Comparison of ENCODE assay signal across 19 cellular contexts in the genomic region with DNA sequence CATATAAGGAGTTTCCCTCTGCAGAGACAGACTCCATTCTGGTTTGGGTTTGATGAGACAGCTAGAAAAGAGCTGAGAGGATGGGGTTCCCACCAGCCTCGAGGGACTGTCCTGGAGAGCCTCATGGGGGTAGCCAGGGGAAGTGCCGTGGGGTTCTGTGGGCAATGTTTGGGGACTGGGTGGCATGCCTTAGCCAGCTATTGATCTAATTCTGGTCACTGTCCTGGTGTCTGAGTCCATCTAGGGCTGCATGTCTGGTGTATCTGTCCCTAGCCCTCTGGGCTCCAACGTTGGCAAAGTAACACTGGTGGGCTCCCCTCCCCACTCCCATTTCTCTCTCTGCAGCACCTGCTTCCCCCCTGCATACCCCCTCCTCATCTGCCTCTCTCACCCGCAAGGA.
DNase-seq lines count a peak whose midpoint lies in the region; TF ChIP-seq lines count a peak whose summit lies in the region.
"Had no signal": no experiment of that assay in that cellular context is flagged by ENCODE, and none has a peak within 500 bp of the region (broad histone marks: within the 10 kb centered on the region; RNA-seq: fewer than 3 reads in every experiment).

No MANE protein-coding gene starts in this region.

- no peak for TF ChIP-seq EP300 in esophagus muscularis mucosa (IDR thresholded peaks at IDR 0.05)
- TF ChIP-seq EP300 in tibial nerve (IDR thresholded peaks at IDR 0.05) = no peak

- peak overlapping the region; percentile 71 for H3K4me2 ChIP-seq in OCI-LY3 (ENCODE audit: low read length)

- CTCF ChIA-PET in activated CD4-positive, alpha-beta memory T cell treated with anti-CD3 and anti-CD28 coated beads for 36 hours (lab: Charles Lee) = no interaction called here

- intact Hi-C loops in esophagus muscularis mucosa (cut with DNase I) (no loop called here), prostate gland (cut with DNase I) (no loop called here)
- intact Hi-C loops in activated CD4-positive, alpha-beta memory T cell treated with anti-CD3 and anti-CD28 coated beads for 36 hours (cut with micrococcal nuclease) = no loop called here

- H3K36me3 ChIP-seq in OCI-LY3 (replicated peaks; ENCODE audit: low read depth, low read length) (no peaks in the 10 kb centered on the region), esophagus muscularis mucosa (no peaks in the 10 kb centered on the region), prostate gland (no peaks in the 10 kb centered on the region), tibial nerve (no peaks in the 10 kb centered on the region)
- H3K36me3 ChIP-seq: MG63, SJSA1 had no signal

- no peak overlapping the region for H3K27ac Mint-ChIP-seq in T-helper 2 cell treated with Interferon-gamma antibody and Interleukin-4, amounts not matched to agents 5 μg/mL and 100 μg/mL, for 36 hours
- H3K27ac Mint-ChIP-seq in activated CD4-positive, alpha-beta memory T cell treated with anti-CD3 and anti-CD28 coated beads for 36 hours = no peak overlapping the region
- H3K27ac Mint-ChIP-seq: activated CD4-positive, alpha-beta T cell treated with anti-CD3 and anti-CD28 coated beads, Interleukin-2, amount 10 ng/mL, durations not matched to agents 7 days and 5 days; stimulated activated naive CD8-positive, alpha-beta T cell treated with anti-CD3 and anti-CD28 coated beads, Interleukin-15, Interleukin-2, amounts not matched to agents 100 ng/mL and 50 ng/mL, for 24 hours had no signal

- no peak for DNase-seq in esophagus muscularis mucosa (ENCODE audit: extremely low spot score)
- DNase-seq in prostate gland (ENCODE audit: low spot score) = no peak
- no peak for DNase-seq in tibial nerve (ENCODE audit: low spot score in 2 of 2)
- no peak for DNase-seq in T-helper 2 cell treated with Interferon-gamma antibody and Interleukin-4, amounts not matched to agents 5 μg/mL and 100 μg/mL, for 36 hours (ENCODE audit: low spot score)
- no peak for DNase-seq in activated CD4-positive, alpha-beta memory T cell treated with anti-CD3 and anti-CD28 coated beads for 36 hours
- no peak for DNase-seq in central memory CD4-positive, alpha-beta T cell
- DNase-seq: activated CD4-positive, alpha-beta T cell treated with anti-CD3 and anti-CD28 coated beads, Interleukin-2, amount 10 ng/mL, durations not matched to agents 7 days and 5 days; activated naive CD4-positive, alpha-beta T cell treated with anti-CD3 and anti-CD28 coated beads, Interleukin-2, amount 50 U/mL, for 16 hours; DMS79; effector memory CD4-positive, alpha-beta T cell; foreskin keratinocyte; MG63; NCI-H1694 treated with DMSO at 0.1 percent for 48 hours; NCI-H446; small intestine had no signal

- POLR2A ChIA-PET in activated CD4-positive, alpha-beta memory T cell treated with anti-CD3 and anti-CD28 coated beads for 36 hours (lab: Charles Lee) = no interaction called here

- no peak overlapping the region for H3K4me3 Mint-ChIP-seq in T-helper 2 cell treated with Interferon-gamma antibody and Interleukin-4, amounts not matched to agents 5 μg/mL and 100 μg/mL, for 36 hours
- H3K4me3 Mint-ChIP-seq in activated CD4-positive, alpha-beta memory T cell treated with anti-CD3 and anti-CD28 coated beads for 36 hours = no peak overlapping the region
- H3K4me3 Mint-ChIP-seq: activated CD4-positive, alpha-beta T cell treated with anti-CD3 and anti-CD28 coated beads, Interleukin-2, amount 10 ng/mL, durations not matched to agents 7 days and 5 days; neural crest cell; stimulated activated naive CD8-positive, alpha-beta T cell treated with anti-CD3 and anti-CD28 coated beads, Interleukin-15, Interleukin-2, amounts not matched to agents 100 ng/mL and 50 ng/mL, for 24 hours had no signal

- H3K27me3 Mint-ChIP-seq in T-helper 2 cell treated with Interferon-gamma antibody and Interleukin-4, amounts not matched to agents 5 μg/mL and 100 μg/mL, for 36 hours (ENCODE audit: low read depth) = no peaks in the 10 kb centered on the region
- H3K27me3 Mint-ChIP-seq in activated CD4-positive, alpha-beta memory T cell treated with anti-CD3 and anti-CD28 coated beads for 36 hours = peaks cover 7% of the 10 kb centered on the region

- no peaks in the 10 kb centered on the region for H3K36me3 Mint-ChIP-seq in T-helper 2 cell treated with Interferon-gamma antibody and Interleukin-4, amounts not matched to agents 5 μg/mL and 100 μg/mL, for 36 hours (ENCODE audit: low read depth)
- no peaks in the 10 kb centered on the region for H3K36me3 Mint-ChIP-seq in activated CD4-positive, alpha-beta memory T cell treated with anti-CD3 and anti-CD28 coated beads for 36 hours

- peaks cover 38% of the 10 kb centered on the region for H3K4me1 ChIP-seq in OCI-LY3 (ENCODE audit: low read length)
- peaks cover 10 to 39% (median 38%) of the 10 kb centered on the region in 4 donors for H3K4me1 ChIP-seq in esophagus muscularis mucosa
- H3K4me1 ChIP-seq in prostate gland (replicated peaks) = no peaks in the 10 kb centered on the region
- peaks cover 0 to 40% (median 14%) of the 10 kb centered on the region in 4 donors for H3K4me1 ChIP-seq in tibial nerve
- H3K4me1 ChIP-seq: foreskin keratinocyte had no signal

- H3K9me3 ChIP-seq in OCI-LY3 (ENCODE audit: insufficient read depth, low read length) (no peaks in the 10 kb centered on the region), esophagus muscularis mucosa (no peaks in the 10 kb centered on the region), prostate gland (no peaks in the 10 kb centered on the region), tibial nerve (no peaks in the 10 kb centered on the region)
- H3K9me3 ChIP-seq: MG63, SJSA1 had no signal

- 82% methylated on average over 4 of the region's 4 CpGs for WGBS in esophagus muscularis mucosa
- WGBS in prostate gland = 80% methylated on average over 4 of the region's 4 CpGs
- 94 to 96% methylated on average over 4 of the region's 4 CpGs for WGBS in tibial nerve, 2 donors

- no peaks in the 10 kb centered on the region for H3K79me2 ChIP-seq in OCI-LY3 (ENCODE audit: low read length)

- H3K4me1 Mint-ChIP-seq in T-helper 2 cell treated with Interferon-gamma antibody and Interleukin-4, amounts not matched to agents 5 μg/mL and 100 μg/mL, for 36 hours (ENCODE audit: low read depth) = peaks cover 8% of the 10 kb centered on the region
- H3K4me1 Mint-ChIP-seq in activated CD4-positive, alpha-beta memory T cell treated with anti-CD3 and anti-CD28 coated beads for 36 hours (ENCODE audit: low read depth) = peaks cover 5% of the 10 kb centered on the region

- H3K9me3 Mint-ChIP-seq in T-helper 2 cell treated with Interferon-gamma antibody and Interleukin-4, amounts not matched to agents 5 μg/mL and 100 μg/mL, for 36 hours = peaks cover 5% of the 10 kb centered on the region
- no peaks in the 10 kb centered on the region for H3K9me3 Mint-ChIP-seq in activated CD4-positive, alpha-beta memory T cell treated with anti-CD3 and anti-CD28 coated beads for 36 hours
- H3K9me3 Mint-ChIP-seq: activated CD4-positive, alpha-beta T cell treated with anti-CD3 and anti-CD28 coated beads, Interleukin-2, amount 10 ng/mL, durations not matched to agents 7 days and 5 days; neural crest cell; stimulated activated naive CD8-positive, alpha-beta T cell treated with anti-CD3 and anti-CD28 coated beads, Interleukin-15, Interleukin-2, amounts not matched to agents 100 ng/mL and 50 ng/mL, for 24 hours had no signal

- H3K27me3 ChIP-seq in OCI-LY3 (ENCODE audit: low read depth, low read length) (peaks cover 26% of the 10 kb centered on the region), esophagus muscularis mucosa (no peaks in the 10 kb centered on the region), prostate gland (replicated peaks; ENCODE audit: insufficient read depth) (no peaks in the 10 kb centered on the region), tibial nerve (no peaks in the 10 kb centered on the region)
- H3K27me3 ChIP-seq: MG63, SJSA1 had no signal

- peak overlapping the region; percentile 19; the same call in 1 of the 2 replicates for H2AFZ ChIP-seq in OCI-LY3 (ENCODE audit: low read depth, low read length)

- no peak overlapping the region for H3K9ac ChIP-seq in OCI-LY3 (ENCODE audit: low read length)

- TF ChIP-seq POLR2A in esophagus muscularis mucosa (IDR thresholded peaks at IDR 0.05; ENCODE audit: low read depth) (no peak), prostate gland (IDR thresholded peaks at IDR 0.05) (no peak), tibial nerve (IDR thresholded peaks at IDR 0.05) (no peak)

- 0 out of 2 replicates have a peak overlapping the region, but pooled peaks have one; percentile 14 for H3K4me3 ChIP-seq in OCI-LY3 (ENCODE audit: low read length)
- H3K4me3 ChIP-seq in esophagus muscularis mucosa = no peak overlapping the region
- H3K4me3 ChIP-seq in prostate gland = no peak overlapping the region
- no peak overlapping the region for H3K4me3 ChIP-seq in tibial nerve
- H3K4me3 ChIP-seq: MG63, SJSA1 had no signal

- H3K27ac ChIP-seq in OCI-LY3 (ENCODE audit: low read length) (no peak overlapping the region), esophagus muscularis mucosa (replicated peaks in 1 of 4) (peak overlapping the region; percentile 79 to 85 (median 83)), prostate gland (peak overlapping the region; percentile 47 to 57), tibial nerve (peak overlapping the region; percentile 69 to 96 (median 86))

- no peak for TF ChIP-seq CTCF in OCI-LY3 (IDR thresholded peaks at IDR 0.05; ENCODE audit: low read depth, low read length)
- no peak for TF ChIP-seq CTCF in esophagus muscularis mucosa (IDR thresholded peaks at IDR 0.05)
- TF ChIP-seq CTCF in prostate gland (IDR thresholded peaks at IDR 0.05) = no peak
- TF ChIP-seq CTCF in tibial nerve (IDR thresholded peaks at IDR 0.05) = no peak

- H4K20me1 ChIP-seq in OCI-LY3 (ENCODE audit: insufficient read depth, low read length) = no peaks in the 10 kb centered on the region
